Comparison of ENCODE assay signal across 22 cellular contexts in the genomic region with DNA sequence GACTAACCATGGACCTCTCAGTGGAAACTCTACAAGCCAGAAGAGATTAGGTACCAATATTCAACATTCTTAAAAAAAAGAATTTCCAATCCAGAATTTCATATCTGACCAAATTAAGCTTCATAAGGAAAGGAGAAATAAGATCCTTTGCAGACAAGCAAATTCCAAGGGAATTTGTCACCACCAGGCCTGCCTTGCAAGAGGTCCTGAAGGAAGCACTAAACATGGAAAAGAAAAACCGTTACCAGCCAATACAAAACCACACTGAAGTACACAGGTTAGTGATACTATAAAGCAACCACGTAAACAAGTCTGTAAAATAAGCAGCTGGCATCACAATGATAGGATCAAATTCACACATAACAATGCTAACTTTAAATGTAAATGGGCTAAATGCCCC.
DNase-seq lines count a peak whose midpoint lies in the region; ATAC-seq and TF ChIP-seq lines count a peak whose summit lies in the region.
"Had no signal": no experiment of that assay in that cellular context is flagged by ENCODE, and none has a peak within 500 bp of the region (broad histone marks: within the 10 kb centered on the region; RNA-seq: fewer than 3 reads in every experiment).

No MANE protein-coding gene starts in this region.

- no peak overlapping the region for H3K4me3 Mint-ChIP-seq in MCF 10A (ENCODE audit: unreplicated experiment)
- H3K4me3 Mint-ChIP-seq: activated CD8-positive, alpha-beta memory T cell treated with anti-CD3 and anti-CD28 coated beads, Interleukin-2, amount 10 ng/mL, durations not matched to agents 7 days and 5 days; activated T-helper 17 cell treated with anti-CD3 and anti-CD28 coated beads, Interleukin-2, amount 50 U/mL, for 72 hours; CD8-positive, alpha-beta T cell; stimulated activated naive B cell treated with anti-CD40 and anti-IgM and Interleukin-4, amounts not matched to agents 10 μg/mL and 1 μg/mL and 100 μg/mL, for 72 hours had no signal

- no TSS peak for BruUV-seq in MCF 10A (replicated peaks; lab: Mats Ljungman, UMichigan)

- no peak for TF ChIP-seq CTCF in MCF 10A (IDR thresholded peaks at IDR 0.05; ENCODE audit: unreplicated experiment)
- no peak for TF ChIP-seq CTCF in breast epithelium (IDR thresholded peaks at IDR 0.05)
- no peak for TF ChIP-seq CTCF in fibroblast of pulmonary artery (IDR thresholded peaks at IDR 0.05; ENCODE audit: low read length, missing control alignments)
- no peak for TF ChIP-seq CTCF in vagina (IDR thresholded peaks at IDR 0.05)

- H3K9me3 ChIP-seq in breast epithelium (peaks cover 4 to 23% of the 10 kb centered on the region in 2 donors), vagina (no peaks in the 10 kb centered on the region)
- H3K9me3 ChIP-seq: neutrophil, SJSA1 had no signal

- peaks cover under 1% of the 10 kb centered on the region for H3K36me3 Mint-ChIP-seq in MCF 10A (ENCODE audit: insufficient read depth, unreplicated experiment)
- H3K36me3 Mint-ChIP-seq: activated CD8-positive, alpha-beta memory T cell treated with anti-CD3 and anti-CD28 coated beads, Interleukin-2, amount 10 ng/mL, durations not matched to agents 7 days and 5 days; CD8-positive, alpha-beta T cell had no signal

- H3K27me3 ChIP-seq in breast epithelium (no peaks in the 10 kb centered on the region), vagina (no peaks in the 10 kb centered on the region)
- H3K27me3 ChIP-seq: gastroesophageal sphincter, left lung, neutrophil, SJSA1, thyroid gland had no signal

- DNase-seq in MCF 10A (ENCODE audit: unreplicated experiment) (peak; percentile 28), breast epithelium (ENCODE audit: low spot score in 2 of 2) (no peak), amniotic epithelial cell (ENCODE audit: low read depth) (peak; percentile 65), fibroblast of pulmonary artery (ENCODE audit: low read depth) (peak; percentile 36), vagina (ENCODE audit: extremely low spot score in 2 of 2) (no peak), SW480 (ENCODE audit: low spot score) (no peak)
- DNase-seq: activated CD8-positive, alpha-beta memory T cell treated with anti-CD3 and anti-CD28 coated beads, Interleukin-2, amount 10 ng/mL, durations not matched to agents 7 days and 5 days; CD8-positive, alpha-beta T cell; DMS79 treated with DMSO at 0.1 percent for 48 hours; GOT3; left lung; MV-4-11; NCI-H748 treated with DMSO at 0.1 percent for 48 hours; PC-9; stimulated activated naive B cell treated with anti-CD40 and anti-IgM and Interleukin-4, amounts not matched to agents 10 μg/mL and 1 μg/mL and 100 μg/mL, for 72 hours; thyroid gland had no signal

- no peak for TF ChIP-seq POLR2A in breast epithelium (IDR thresholded peaks at IDR 0.05)
- TF ChIP-seq POLR2A in vagina (IDR thresholded peaks at IDR 0.05), result no peak

- H3K9me3 Mint-ChIP-seq in MCF 10A (ENCODE audit: unreplicated experiment), result peaks cover 33% of the 10 kb centered on the region

- peaks cover 13% of the 10 kb centered on the region for H3K4me1 Mint-ChIP-seq in MCF 10A (ENCODE audit: insufficient read depth, unreplicated experiment)
- H3K4me1 Mint-ChIP-seq: activated CD8-positive, alpha-beta memory T cell treated with anti-CD3 and anti-CD28 coated beads, Interleukin-2, amount 10 ng/mL, durations not matched to agents 7 days and 5 days; activated T-helper 17 cell treated with anti-CD3 and anti-CD28 coated beads, Interleukin-2, amount 50 U/mL, for 72 hours; stimulated activated naive B cell treated with anti-CD40 and anti-IgM and Interleukin-4, amounts not matched to agents 10 μg/mL and 1 μg/mL and 100 μg/mL, for 72 hours had no signal

- H3K4me3 ChIP-seq in breast epithelium, result no peak overlapping the region
- no peak overlapping the region for H3K4me3 ChIP-seq in fibroblast of pulmonary artery (replicated peaks; ENCODE audit: low read depth, low read length)
- no peak overlapping the region for H3K4me3 ChIP-seq in vagina
- H3K4me3 ChIP-seq: gastroesophageal sphincter, left lung, PC-9, SJSA1, thyroid gland had no signal

- peak overlapping the region; percentile 59 for H3K27ac Mint-ChIP-seq in MCF 10A (ENCODE audit: low read depth, unreplicated experiment)
- H3K27ac Mint-ChIP-seq: activated CD8-positive, alpha-beta memory T cell treated with anti-CD3 and anti-CD28 coated beads, Interleukin-2, amount 10 ng/mL, durations not matched to agents 7 days and 5 days; activated T-helper 17 cell treated with anti-CD3 and anti-CD28 coated beads, Interleukin-2, amount 50 U/mL, for 72 hours; CD8-positive, alpha-beta T cell; stimulated activated naive B cell treated with anti-CD40 and anti-IgM and Interleukin-4, amounts not matched to agents 10 μg/mL and 1 μg/mL and 100 μg/mL, for 72 hours had no signal

- H3K27ac ChIP-seq in breast epithelium (no peak overlapping the region), vagina (no peak overlapping the region)
- H3K27ac ChIP-seq: gastroesophageal sphincter, left lung, neutrophil, PC-9, SJSA1, thyroid gland had no signal

- intact Hi-C loops in MCF 10A (cut with micrococcal nuclease), result no loop called here
- intact Hi-C loops in breast epithelium (cut with DNase I; ENCODE audit: low total_unique reads), result no loop called here
- intact Hi-C loops in vagina (cut with DNase I), result no loop called here

- H3K36me3 ChIP-seq in breast epithelium (no peaks in the 10 kb centered on the region), vagina (no peaks in the 10 kb centered on the region)
- H3K36me3 ChIP-seq: neutrophil, SJSA1, thyroid gland had no signal

- CTCF ChIA-PET in MCF 10A (lab: Yijun Ruan, JAX), result interaction anchor here (0.6 to 1.4 kb wide), 3 partner anchors 109 to 926 kb away, joined by 3 read pairs; no protein-coding TSS in a partner anchor

- H3K27me3 Mint-ChIP-seq in MCF 10A (ENCODE audit: insufficient read depth, unreplicated experiment), result no peaks in the 10 kb centered on the region
- H3K27me3 Mint-ChIP-seq: activated T-helper 17 cell treated with anti-CD3 and anti-CD28 coated beads, Interleukin-2, amount 50 U/mL, for 72 hours; stimulated activated naive B cell treated with anti-CD40 and anti-IgM and Interleukin-4, amounts not matched to agents 10 μg/mL and 1 μg/mL and 100 μg/mL, for 72 hours had no signal

- H3K4me1 ChIP-seq in breast epithelium, result no peaks in the 10 kb centered on the region
- no peaks in the 10 kb centered on the region for H3K4me1 ChIP-seq in vagina
- H3K4me1 ChIP-seq: gastroesophageal sphincter, left lung, SJSA1, thyroid gland had no signal

- POLR2A ChIA-PET in MCF 10A (lab: Yijun Ruan, JAX), result interaction anchor here (1.0 kb wide), 1 partner anchor 11 kb away, joined by 3 read pairs; no protein-coding TSS in a partner anchor

- ATAC-seq in GM18907 (IDR thresholded peaks at IDR 0.05; ENCODE audit: unreplicated experiment) (no peak), GM19351 (IDR thresholded peaks at IDR 0.05; ENCODE audit: unreplicated experiment) (no peak)
- ATAC-seq: activated CD8-positive, alpha-beta memory T cell treated with anti-CD3 and anti-CD28 coated beads, Interleukin-2, amount 10 ng/mL, durations not matched to agents 7 days and 5 days; activated T-helper 17 cell treated with anti-CD3 and anti-CD28 coated beads, Interleukin-2, amount 50 U/mL, for 72 hours; CD8-positive, alpha-beta T cell; gastroesophageal sphincter; left lung; stimulated activated naive B cell treated with anti-CD40 and anti-IgM and Interleukin-4, amounts not matched to agents 10 μg/mL and 1 μg/mL and 100 μg/mL, for 72 hours had no signal

Comparison
In these comparisons a context has a peak if more than half of its experiments do, and no peak if none do; other contexts are left out.
1. DNase-seq: peak in MCF 10A (single experiment), amniotic epithelial cell (single experiment) and fibroblast of pulmonary artery (single experiment); none in breast epithelium (0 of 2), vagina (0 of 2) and SW480 (single experiment).